ENCODE assay signal across 10 cellular contexts in the genomic region with DNA sequence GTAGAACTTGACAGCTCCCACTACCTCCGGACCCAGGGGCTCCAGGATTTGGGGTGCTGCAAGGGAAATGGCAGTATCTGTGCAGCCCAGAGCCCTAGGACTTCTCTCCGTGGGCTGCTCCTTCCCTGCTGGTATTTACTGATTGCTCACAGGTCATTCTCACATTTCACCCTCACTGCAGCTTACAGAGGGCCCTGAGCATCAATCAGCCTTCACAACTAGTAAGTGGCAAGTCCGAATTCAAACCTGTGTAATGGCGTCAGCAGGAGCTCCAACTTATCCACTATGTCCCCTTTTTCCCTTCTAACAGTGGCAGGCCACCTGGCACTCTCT. TPM values are rescaled to one million over a fixed set of nuclear protein-coding genes. Genes with fewer than 3 reads are reported as not detected.
DNase-seq lines count a peak whose midpoint lies in the region; ATAC-seq and TF ChIP-seq lines count a peak whose summit lies in the region.
"Had no signal": no experiment of that assay in that cellular context is flagged by ENCODE, and none has a peak within 500 bp of the region (broad histone marks: within the 10 kb centered on the region; RNA-seq: fewer than 3 reads in every experiment).

No MANE protein-coding gene starts in this region.

- H3K9me3 Mint-ChIP-seq in activated CD8-positive, alpha-beta T cell treated with anti-CD3 and anti-CD28 coated beads for 36 hours = no peaks in the 10 kb centered on the region
- no peaks in the 10 kb centered on the region for H3K9me3 Mint-ChIP-seq in immature natural killer cell

- peaks cover 49 to 100% (median 80%) of the 10 kb centered on the region in 9 donors for H3K4me1 ChIP-seq in heart right ventricle
- H3K4me1 ChIP-seq in transverse colon = peaks cover 5 to 14% (median 7%) of the 10 kb centered on the region in 4 donors
- H3K4me1 ChIP-seq: pancreas had no signal

- no peak for TF ChIP-seq EP300 in transverse colon (IDR thresholded peaks at IDR 0.05; ENCODE audit: low read depth)

- 73 to 75% methylated on average over 4 of the region's 4 CpGs for WGBS in heart right ventricle, 2 donors
- 76% methylated on average over 4 of the region's 4 CpGs; no CpG with 5 or more reads in 1 of the 2 donors for WGBS in transverse colon (ENCODE audit: low coverage in 1 of 2), 2 donors

- DNase-seq in heart right ventricle (no peak), left ventricle myocardium superior (no peak), immature natural killer cell (no peak), transverse colon (no peak), EL (no peak)
- DNase-seq in activated CD8-positive, alpha-beta T cell treated with anti-CD3 and anti-CD28 coated beads for 36 hours = no peak
- no peak for DNase-seq in activated effector memory CD4-positive, alpha-beta T cell treated with anti-CD3 and anti-CD28 coated beads, Interleukin-2, amount 50 U/mL, for 16 hours
- DNase-seq: mammary epithelial cell, pancreas had no signal

- no peak for TF ChIP-seq POLR2A in transverse colon (IDR thresholded peaks at IDR 0.05)

- in situ Hi-C loops in transverse colon (cut with MboI; ENCODE audit: low pct_ligation_motif_present in 1 of 4, low pct_unique_long_range_greater_than_20kb in 1 of 4, low sequenced_read_pairs in 3 of 4) = no loop called here

- no peaks in the 10 kb centered on the region for H3K27me3 ChIP-seq in heart right ventricle
- H3K27me3 ChIP-seq in transverse colon = no peaks in the 10 kb centered on the region
- H3K27me3 ChIP-seq: pancreas had no signal

- no peaks in the 10 kb centered on the region for H3K27me3 Mint-ChIP-seq in activated CD8-positive, alpha-beta T cell treated with anti-CD3 and anti-CD28 coated beads for 36 hours
- peaks cover 0 to 3% (median 0%) of the 10 kb centered on the region in 3 donors for H3K27me3 Mint-ChIP-seq in immature natural killer cell (ENCODE audit: low read depth in 3 of 3)

- peak overlapping the region; percentile 66 for H3K27ac Mint-ChIP-seq in activated CD8-positive, alpha-beta T cell treated with anti-CD3 and anti-CD28 coated beads for 36 hours
- H3K27ac Mint-ChIP-seq in immature natural killer cell = peak overlapping the region; percentile 10 to 96 (median 72)

- ATAC-seq in heart right ventricle = no peak
- no peak for ATAC-seq in left ventricle myocardium superior
- ATAC-seq in activated CD8-positive, alpha-beta T cell treated with anti-CD3 and anti-CD28 coated beads for 36 hours = no peak
- no peak for ATAC-seq in GM21526 (IDR thresholded peaks at IDR 0.05; ENCODE audit: low FRiP score, unreplicated experiment)
- ATAC-seq: pancreas had no signal

- H3K9me3 ChIP-seq in heart right ventricle = no peaks in the 10 kb centered on the region
- H3K9me3 ChIP-seq in transverse colon = no peaks in the 10 kb centered on the region
- H3K9me3 ChIP-seq: pancreas had no signal

- H3K4me3 ChIP-seq in heart right ventricle (peak overlapping the region in 1 of 10 donors; percentile 19), transverse colon (no peak overlapping the region)
- H3K4me3 ChIP-seq: pancreas had no signal

- CTCF ChIA-PET in activated CD8-positive, alpha-beta T cell treated with anti-CD3 and anti-CD28 coated beads for 36 hours (lab: Charles Lee) = interaction anchor here (1.4 to 2.6 kb wide), 3 partner anchors 18 to 41 kb away, joined by 3 to 9 read pairs (median 7); no protein-coding TSS in a partner anchor

- intact Hi-C loops in heart right ventricle (cut with DNase I) (no loop called here), left ventricle myocardium superior (cut with micrococcal nuclease) (no loop called here), transverse colon (cut with DNase I; ENCODE audit: low total_unique reads) (no loop called here)
- intact Hi-C loops in activated CD8-positive, alpha-beta T cell treated with anti-CD3 and anti-CD28 coated beads for 36 hours (cut with micrococcal nuclease) = no loop called here

- TF ChIP-seq CTCF in heart right ventricle (IDR thresholded peaks at IDR 0.05) (no peak), transverse colon (IDR thresholded peaks at IDR 0.05) (no peak)
- no peak for TF ChIP-seq CTCF in activated CD8-positive, alpha-beta T cell treated with anti-CD3 and anti-CD28 coated beads for 36 hours (IDR thresholded peaks at IDR 0.05)

- POLR2A ChIA-PET in activated CD8-positive, alpha-beta T cell treated with anti-CD3 and anti-CD28 coated beads for 36 hours (lab: Charles Lee) = interaction anchor here (1.0 to 1.9 kb wide), 2 partner anchors 32 to 38 kb away, joined by 4 to 6 read pairs; a partner anchor contains a TSS

- no peak overlapping the region for H3K4me3 Mint-ChIP-seq in activated CD8-positive, alpha-beta T cell treated with anti-CD3 and anti-CD28 coated beads for 36 hours
- peak overlapping the region in 3 of 5 donors; percentile 12 to 79 (median 43) for H3K4me3 Mint-ChIP-seq in immature natural killer cell

- H3K36me3 ChIP-seq in heart right ventricle (peaks cover 0 to 66% (median 34%) of the 10 kb centered on the region in 9 donors), transverse colon (peaks cover 0 to 22% (median 5%) of the 10 kb centered on the region in 4 donors)

- peaks cover 55% of the 10 kb centered on the region for H3K4me1 Mint-ChIP-seq in activated CD8-positive, alpha-beta T cell treated with anti-CD3 and anti-CD28 coated beads for 36 hours (ENCODE audit: low read depth)
- peaks cover 21 to 68% of the 10 kb centered on the region in 2 donors for H3K4me1 Mint-ChIP-seq in immature natural killer cell

- peaks cover 28% of the 10 kb centered on the region for H3K36me3 Mint-ChIP-seq in activated CD8-positive, alpha-beta T cell treated with anti-CD3 and anti-CD28 coated beads for 36 hours (ENCODE audit: low read depth)
- peaks cover 4 to 31% (median 18%) of the 10 kb centered on the region in 3 donors for H3K36me3 Mint-ChIP-seq in immature natural killer cell

- H3K27ac ChIP-seq in heart right ventricle (peak overlapping the region; percentile 42 to 98 (median 88)), transverse colon (peak overlapping the region in 3 of 4 donors; percentile 13 to 55 (median 29))
- H3K27ac ChIP-seq: pancreas had no signal

RNA-seq across cellular contexts. Expression of a gene that starts 32.4 kb away (rescaled TPM):
- total RNA-seq in heart right ventricle (10 to 100 TPM; 16.4 to 31.9 (median 23.0) TPM), left ventricle myocardium superior (23.6 TPM), transverse colon (100 to 1,000 TPM in 2 of 4 donors, 10 to 100 TPM in 2; 61.9 to 181 (median 88.8) TPM)
- polyA plus RNA-seq in heart right ventricle (10 to 100 TPM in 1 of 2 donors, 1 to 10 TPM in 1; 4.4 to 16.6 TPM), immature natural killer cell (1 to 10 TPM in 2 of 3 donors, not detected in 1; 1.4 to 2.3 TPM)
- total RNA-seq in activated CD8-positive, alpha-beta T cell treated with anti-CD3 and anti-CD28 coated beads for 36 hours = 10 to 100 TPM; 26.6 to 28.9 TPM

RNA-seq across cellular contexts. Expression of a gene that starts 50.6 kb away (rescaled TPM):
- total RNA-seq in heart right ventricle (10 to 100 TPM; 18.1 to 47.3 (median 22.5) TPM), left ventricle myocardium superior (20.8 TPM), transverse colon (10 to 100 TPM; 30.8 to 74.2 (median 54.5) TPM)
- polyA plus RNA-seq in heart right ventricle (10 to 100 TPM in 1 of 2 donors, 1 to 10 TPM in 1; 8.4 to 13.0 TPM), immature natural killer cell (10 to 100 TPM; 13.5 to 23.0 (median 17.3) TPM)
- total RNA-seq in activated CD8-positive, alpha-beta T cell treated with anti-CD3 and anti-CD28 coated beads for 36 hours = 10 to 100 TPM; 63.8 to 64.6 TPM

RNA-seq across cellular contexts. Expression of a gene that starts 54.0 kb away (rescaled TPM):
- total RNA-seq in heart right ventricle (10 to 100 TPM; 30.7 to 43.7 (median 40.5) TPM), left ventricle myocardium superior (30.1 TPM), transverse colon (100 to 1,000 TPM in 2 of 4 donors, 10 to 100 TPM in 2; 64.3 to 140 (median 109) TPM)
- polyA plus RNA-seq in heart right ventricle (10 to 100 TPM in 1 of 2 donors, 1 to 10 TPM in 1; 3.7 to 17.6 TPM), immature natural killer cell (10 to 100 TPM in 1 of 3 donors, 1 to 10 TPM in 2; 4.6 to 22.6 (median 8.3) TPM)
- 10 to 100 TPM; 89.6 to 94.8 TPM for total RNA-seq in activated CD8-positive, alpha-beta T cell treated with anti-CD3 and anti-CD28 coated beads for 36 hours
